ENCODE assay signal across 10 cellular contexts in the genomic region with DNA sequence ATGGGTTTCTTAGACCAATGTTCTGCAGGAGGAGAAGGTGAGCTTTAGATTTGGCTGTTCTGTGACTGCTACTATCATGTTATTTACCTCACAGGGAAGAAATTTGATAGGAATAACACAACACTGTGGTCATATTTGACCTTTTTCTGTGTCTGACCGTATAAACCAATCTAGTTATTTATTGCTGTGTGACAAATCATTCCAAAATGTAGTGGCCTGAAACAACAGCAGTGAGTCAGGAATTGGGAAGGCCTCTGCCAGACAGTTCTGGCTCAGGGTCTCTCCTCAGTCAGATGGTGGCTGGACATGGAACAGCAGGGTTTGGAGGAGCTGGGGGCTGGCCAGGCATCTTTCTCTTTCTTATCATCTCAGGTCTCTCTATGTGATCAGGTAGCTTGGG. TPM values are rescaled to one million over a fixed set of nuclear protein-coding genes. Genes with fewer than 3 reads are reported as not detected.
DNase-seq lines count a peak whose midpoint lies in the region; ATAC-seq and TF ChIP-seq lines count a peak whose summit lies in the region.
"Had no signal": no experiment of that assay in that cellular context is flagged by ENCODE, and none has a peak within 500 bp of the region (broad histone marks: within the 10 kb centered on the region; RNA-seq: fewer than 3 reads in every experiment).

No MANE protein-coding gene starts in this region.

- no peak overlapping the region for H3K4me3 ChIP-seq in cardiac fibroblast (replicated peaks in 1 of 2; ENCODE audit: low read depth in 2 of 2, low read length in 2 of 2)
- H3K4me3 ChIP-seq in thyroid gland (replicated peaks in 1 of 3), result no peak overlapping the region
- no peak overlapping the region for H3K4me3 ChIP-seq in gastroesophageal sphincter

- H3K36me3 ChIP-seq in thyroid gland, result no peaks in the 10 kb centered on the region
- H3K36me3 ChIP-seq in gastroesophageal sphincter, result no peaks in the 10 kb centered on the region

- 81 to 85% methylated on average over 1 of the region's 1 CpG for WGBS in thyroid gland, 2 donors
- WGBS in gastroesophageal sphincter (ENCODE audit: low coverage in 1 of 2), 2 donors, result 8 to 45% methylated on average over 1 of the region's 1 CpG

- intact Hi-C loops in thyroid gland (cut with DNase I), result no loop called here

- TF ChIP-seq POLR2A in thyroid gland (IDR thresholded peaks at IDR 0.05) (no peak), gastroesophageal sphincter (IDR thresholded peaks at IDR 0.05) (no peak)

- H3K9me3 ChIP-seq in thyroid gland (no peaks in the 10 kb centered on the region), gastroesophageal sphincter (peaks cover 0 to 13% (median 0%) of the 10 kb centered on the region in 3 donors)

- no peak for ATAC-seq in gastroesophageal sphincter

- no peaks in the 10 kb centered on the region for H3K4me1 ChIP-seq in thyroid gland
- H3K4me1 ChIP-seq in gastroesophageal sphincter, result no peaks in the 10 kb centered on the region
- H3K4me1 ChIP-seq: parathyroid adenoma had no signal

- DNase-seq in ELR (ENCODE audit: low read depth) (peak; percentile 69), RKO (ENCODE audit: low spot score) (peak; percentile 51), cardiac fibroblast (ENCODE audit: low read depth in 2 of 2) (peak; percentile 36 to 76), renal cortical epithelial cell (ENCODE audit: low read depth) (peak; percentile 77), thyroid gland (no peak), D341Med (ENCODE audit: low spot score) (no peak), NCI-H2081 treated with DMSO at 0.1 percent for 48 hours (lab: John Stamatoyannopoulos, UW) (no peak)
- DNase-seq: hypothalamus had no signal

- H3K27ac ChIP-seq in thyroid gland (no peak overlapping the region), gastroesophageal sphincter (no peak overlapping the region)
- H3K27ac ChIP-seq: parathyroid adenoma had no signal

- no peak for TF ChIP-seq EP300 in gastroesophageal sphincter (IDR thresholded peaks at IDR 0.05)

- TF ChIP-seq CTCF in cardiac fibroblast (IDR thresholded peaks at IDR 0.05; ENCODE audit: low read depth, low read length), result no peak
- no peak for TF ChIP-seq CTCF in thyroid gland (IDR thresholded peaks at IDR 0.05)
- TF ChIP-seq CTCF in gastroesophageal sphincter (IDR thresholded peaks at IDR 0.05), result no peak

- H3K27me3 ChIP-seq in thyroid gland, result no peaks in the 10 kb centered on the region
- no peaks in the 10 kb centered on the region for H3K27me3 ChIP-seq in gastroesophageal sphincter

RNA-seq across cellular contexts. Expression of gene RIPOR2, which starts 33.0 kb away (rescaled TPM):
- total RNA-seq in renal cortical epithelial cell (0.60 and 1.0 TPM in 2 replicates), thyroid gland (10 to 100 TPM in 1 of 4 donors, 1 to 10 TPM in 3; 3.1 to 13.0 (median 8.4) TPM), gastroesophageal sphincter (10 to 100 TPM in 1 of 4 donors, 1 to 10 TPM in 3; 1.7 to 14.9 (median 4.2) TPM)

Comparison
In these comparisons a context has a peak if more than half of its experiments do, and no peak if none do; other contexts are left out.
1. DNase-seq: peak in ELR (single experiment), RKO (single experiment), cardiac fibroblast (2 of 2) and renal cortical epithelial cell (single experiment); none in thyroid gland (0 of 2), D341Med (single experiment) and NCI-H2081 treated with DMSO at 0.1 percent for 48 hours (single experiment).